ENCODE assay signal across 22 cellular contexts in genomic region chr5:120017523-120017922, GRCh38.
DNase-seq lines count a peak whose midpoint lies in the region; ATAC-seq, FAIRE-seq and TF ChIP-seq lines count a peak whose summit lies in the region.
"Had no signal": no experiment of that assay in that cellular context is flagged by ENCODE, and none has a peak within 500 bp of the region (broad histone marks: within the 10 kb centered on the region; RNA-seq: fewer than 3 reads in every experiment).

No MANE protein-coding gene starts in this region.

- H3K9ac ChIP-seq in astrocyte (ENCODE audit: low read length), result no peak overlapping the region
- H3K9ac ChIP-seq: BLaER1 had no signal

- H3K4me1 Mint-ChIP-seq in astrocyte (ENCODE audit: low read depth, unreplicated experiment), result peaks cover 10% of the 10 kb centered on the region
- H3K4me1 Mint-ChIP-seq: activated naive CD4-positive, alpha-beta T cell treated with anti-CD3 and anti-CD28 coated beads, Interleukin-2, amount 10 ng/mL, durations not matched to agents 7 days and 5 days; central memory CD8-positive, alpha-beta T cell; stimulated activated effector memory CD8-positive, alpha-beta T cell treated with anti-CD3 and anti-CD28 coated beads, Interleukin-12 subunit alpha, Interleukin-12 subunit beta, amount 100 ng/mL, for 72 hours; T-helper 17 cell had no signal

- no peak overlapping the region for H2AFZ ChIP-seq in astrocyte (ENCODE audit: low read depth, low read length)

- H3K79me2 ChIP-seq in astrocyte (ENCODE audit: insufficient read depth, low read length), result no peaks in the 10 kb centered on the region

- H3K4me1 ChIP-seq in astrocyte (ENCODE audit: insufficient read depth, low read length) (no peaks in the 10 kb centered on the region), prostate gland (replicated peaks) (no peaks in the 10 kb centered on the region)
- H3K4me1 ChIP-seq: BLaER1 had no signal

- no peak overlapping the region for H3K27ac ChIP-seq in astrocyte (ENCODE audit: low read depth, low read length)
- H3K27ac ChIP-seq in caudate nucleus (ENCODE audit: low read depth, low read length), result no peak overlapping the region
- no peak overlapping the region for H3K27ac ChIP-seq in prostate gland
- H3K27ac ChIP-seq: BLaER1, neutrophil had no signal

- no peak for ATAC-seq in GM19463 (IDR thresholded peaks at IDR 0.05; ENCODE audit: unreplicated experiment)
- ATAC-seq: stimulated activated effector memory CD8-positive, alpha-beta T cell treated with anti-CD3 and anti-CD28 coated beads, Interleukin-12 subunit alpha, Interleukin-12 subunit beta, amount 100 ng/mL, for 72 hours; T-helper 17 cell had no signal

- TF ChIP-seq POLR2A in prostate gland (IDR thresholded peaks at IDR 0.05), result no peak

- intact Hi-C loops in prostate gland (cut with DNase I), result no loop called here

- no peaks in the 10 kb centered on the region for H3K36me3 ChIP-seq in BJ (ENCODE audit: control insufficient read depth, insufficient read depth, low read length)
- no peaks in the 10 kb centered on the region for H3K36me3 ChIP-seq in astrocyte (ENCODE audit: insufficient read depth, low read length)
- H3K36me3 ChIP-seq in prostate gland, result no peaks in the 10 kb centered on the region
- H3K36me3 ChIP-seq: BLaER1, neutrophil had no signal

- no peak for TF ChIP-seq CTCF in BJ (IDR thresholded peaks at IDR 0.05; ENCODE audit: insufficient read depth, low read depth, low read length)
- no peak for TF ChIP-seq CTCF in astrocyte (IDR thresholded peaks at IDR 0.05; ENCODE audit: insufficient read depth, low read depth, low read length)
- no peak for TF ChIP-seq CTCF in prostate gland (IDR thresholded peaks at IDR 0.05)

- no peaks in the 10 kb centered on the region for H3K36me3 Mint-ChIP-seq in astrocyte (ENCODE audit: low read depth, unreplicated experiment)
- H3K36me3 Mint-ChIP-seq: activated naive CD4-positive, alpha-beta T cell treated with anti-CD3 and anti-CD28 coated beads, Interleukin-2, amount 10 ng/mL, durations not matched to agents 7 days and 5 days; stimulated activated effector memory CD8-positive, alpha-beta T cell treated with anti-CD3 and anti-CD28 coated beads, Interleukin-12 subunit alpha, Interleukin-12 subunit beta, amount 100 ng/mL, for 72 hours; type B pancreatic cell had no signal

- no peak overlapping the region for H3K4me3 Mint-ChIP-seq in astrocyte (ENCODE audit: unreplicated experiment)
- H3K4me3 Mint-ChIP-seq: activated naive CD4-positive, alpha-beta T cell treated with anti-CD3 and anti-CD28 coated beads, Interleukin-2, amount 10 ng/mL, durations not matched to agents 7 days and 5 days; central memory CD8-positive, alpha-beta T cell; stimulated activated effector memory CD8-positive, alpha-beta T cell treated with anti-CD3 and anti-CD28 coated beads, Interleukin-12 subunit alpha, Interleukin-12 subunit beta, amount 100 ng/mL, for 72 hours; T-helper 17 cell; type B pancreatic cell had no signal

- H3K9me3 ChIP-seq in astrocyte (ENCODE audit: insufficient read depth, low read depth, low read length), result no peaks in the 10 kb centered on the region
- no peaks in the 10 kb centered on the region for H3K9me3 ChIP-seq in prostate gland
- H3K9me3 ChIP-seq: BLaER1, neutrophil had no signal

- H3K4me3 ChIP-seq in BJ (ENCODE audit: low read depth, low read length), result no peak overlapping the region
- no peak overlapping the region for H3K4me3 ChIP-seq in astrocyte (ENCODE audit: insufficient read depth, low read depth, low read length)
- no peak overlapping the region for H3K4me3 ChIP-seq in prostate gland
- H3K4me3 ChIP-seq: BLaER1 had no signal

- H3K4me2 ChIP-seq in astrocyte (ENCODE audit: low read length), result no peak overlapping the region
- H3K4me2 ChIP-seq: BLaER1 had no signal

- no peaks in the 10 kb centered on the region for H4K20me1 ChIP-seq in astrocyte (ENCODE audit: insufficient read depth, low read length)
- H4K20me1 ChIP-seq: BLaER1 had no signal

- peak; percentile 7 for DNase-seq in BJ (ENCODE audit: low read depth)
- DNase-seq in HS-5 (ENCODE audit: low read depth), result peak; percentile 25
- peak; percentile 72 for DNase-seq in astrocyte (ENCODE audit: low read depth)
- DNase-seq in iris pigment epithelial cell (ENCODE audit: low read depth), result peak; percentile 46
- no peak for DNase-seq in C1 segment of cervical spinal cord (lab: John Stamatoyannopoulos, UW)
- no peak for DNase-seq in caudate nucleus (lab: John Stamatoyannopoulos, UW)
- no peak for DNase-seq in prostate gland (ENCODE audit: low spot score)
- DNase-seq: activated CD4-positive, alpha-beta T cell treated with anti-CD3 and anti-CD28 coated beads for 1 hour; activated CD8-positive, alpha-beta memory T cell treated with anti-CD3 and anti-CD28 coated beads, Interleukin-2, amount 50 U/mL, for 4 hours; activated naive CD4-positive, alpha-beta T cell treated with anti-CD3 and anti-CD28 coated beads, Interleukin-2, amount 10 ng/mL, durations not matched to agents 7 days and 5 days; DMS79; islet precursor cell; NCI-H2029; NCI-H526; RPMI8226; T-helper 17 cell had no signal

- peaks cover 9% of the 10 kb centered on the region for H3K9me3 Mint-ChIP-seq in astrocyte (ENCODE audit: unreplicated experiment)

- FAIRE-seq in astrocyte (lab: Jason Lieb, UNC), result peak; percentile 23

- CTCF ChIA-PET in BJ (lab: Yijun Ruan, JAX), result interaction anchor here (1.0 kb wide), 1 partner anchor 34 kb away, joined by 3 read pairs; no protein-coding TSS in a partner anchor

- H3K27me3 Mint-ChIP-seq in astrocyte (ENCODE audit: low read depth, unreplicated experiment), result no peaks in the 10 kb centered on the region
- H3K27me3 Mint-ChIP-seq: activated naive CD4-positive, alpha-beta T cell treated with anti-CD3 and anti-CD28 coated beads, Interleukin-2, amount 10 ng/mL, durations not matched to agents 7 days and 5 days; central memory CD8-positive, alpha-beta T cell; T-helper 17 cell; type B pancreatic cell had no signal

- POLR2A ChIA-PET in BJ (lab: Charles Lee), result no interaction called here

- no peak overlapping the region for H3K27ac Mint-ChIP-seq in astrocyte (ENCODE audit: unreplicated experiment)
- H3K27ac Mint-ChIP-seq: activated naive CD4-positive, alpha-beta T cell treated with anti-CD3 and anti-CD28 coated beads, Interleukin-2, amount 10 ng/mL, durations not matched to agents 7 days and 5 days; stimulated activated effector memory CD8-positive, alpha-beta T cell treated with anti-CD3 and anti-CD28 coated beads, Interleukin-12 subunit alpha, Interleukin-12 subunit beta, amount 100 ng/mL, for 72 hours; T-helper 17 cell; type B pancreatic cell had no signal

- H3K27me3 ChIP-seq in BJ (ENCODE audit: control insufficient read depth, insufficient read depth, low read length), result no peaks in the 10 kb centered on the region
- no peaks in the 10 kb centered on the region for H3K27me3 ChIP-seq in astrocyte (ENCODE audit: insufficient read depth, low read length)
- no peaks in the 10 kb centered on the region for H3K27me3 ChIP-seq in prostate gland (replicated peaks; ENCODE audit: insufficient read depth)
- H3K27me3 ChIP-seq: BLaER1, neutrophil had no signal

Comparison
In these comparisons a context has a peak if more than half of its experiments do, and no peak if none do; other contexts are left out.
1. DNase-seq: peak in BJ (single experiment), HS-5 (single experiment), astrocyte (single experiment) and iris pigment epithelial cell (single experiment); none in C1 segment of cervical spinal cord (0 of 14), caudate nucleus (0 of 61) and prostate gland (single experiment).